ENCODE assay signal across 1 cellular context in genomic region chr12:103965590-103966407, GRCh38.
A peak's percentile ranks its signal among the peaks of the same experiment; 100 is the strongest.
TF ChIP-seq lines count a peak whose summit lies in the region.

Gene TDG, plus strand, starts transcription at chr12:103965872. Its CDS starts 166 bp downstream, at chr12:103966038.

TF ChIP-seq in H1, 55 proteins besides CTCF, POLR2A, EP300 and RAD21 (continued from another document):
- TF ChIP-seq FOSL1 (IDR thresholded peaks at IDR 0.05; ENCODE audit: insufficient read depth, low read depth, low read length) (no peak), SP1 (IDR thresholded peaks at IDR 0.05; ENCODE audit: low read depth, low read length) (peak; percentile 33; the same call in 1 of the 2 replicates), SAP30 (IDR thresholded peaks at IDR 0.05; ENCODE audit: insufficient read depth, insufficient replicate concordance, low read length) (no peak), SIX5 (IDR thresholded peaks at IDR 0.05; ENCODE audit: low read depth, low read length) (no peak), NRF1 (IDR thresholded peaks at IDR 0.05; ENCODE audit: low read depth, low read length) (peak; percentile 76), CREB1 (IDR thresholded peaks at IDR 0.05) (peak; percentile 54), PHF8 (conservative IDR thresholded peaks at IDR 0.05; ENCODE audit: low read depth, low read length) (peak; percentile 99), RXRA (IDR thresholded peaks at IDR 0.05; ENCODE audit: insufficient read depth, low read depth, low read length) (no peak), RBBP5 (IDR thresholded peaks at IDR 0.05; ENCODE audit: borderline replicate concordance, low read depth, low read length) (peak; percentile 83; the same call in 1 of the 2 replicates), ATF2 (IDR thresholded peaks at IDR 0.05; ENCODE audit: low read length) (0 out of 2 replicates have a peak, but pooled peaks have one; percentile 27), ASH2L (IDR thresholded peaks at IDR 0.05; ENCODE audit: low read length) (peak; percentile 97), CBX5 (IDR thresholded peaks at IDR 0.05; ENCODE audit: low read depth, low read length) (no peak), CHD2 (IDR thresholded peaks at IDR 0.05; ENCODE audit: low read length) (peak; percentile 32; the same call in 1 of the 2 replicates), BRCA1 (IDR thresholded peaks at IDR 0.05; ENCODE audit: low read depth, low read length) (no peak), USF2 (IDR thresholded peaks at IDR 0.05; ENCODE audit: low read length) (peak; percentile 98), HDAC2 (IDR thresholded peaks at IDR 0.05; ENCODE audit: borderline replicate concordance in 1 of 2, low read depth in 2 of 2, low read length in 2 of 2) (0 out of 4 replicates have a peak, but pooled peaks of 1 of the 2 experiments have one; percentile 8), KDM5A (IDR thresholded peaks at IDR 0.05; ENCODE audit: low read length) (peak; percentile 61; the same call in 1 of the 2 replicates), GTF2F1 (IDR thresholded peaks at IDR 0.05; ENCODE audit: borderline replicate concordance, low read depth, low read length) (0 out of 2 replicates have a peak, but pooled peaks have one; percentile 17), RFX5 (IDR thresholded peaks at IDR 0.05; ENCODE audit: borderline replicate concordance, low read depth, low read length) (no peak), NANOG (IDR thresholded peaks at IDR 0.05; ENCODE audit: insufficient read depth, low read depth, low read length, poor library complexity, severe bottlenecking) (no peak), EGR1 (IDR thresholded peaks at IDR 0.05; ENCODE audit: borderline replicate concordance, low read depth, low read length) (peak; percentile 16; the same call in 1 of the 2 replicates), POU5F1 (IDR thresholded peaks at IDR 0.05; ENCODE audit: low read depth, low read length) (no peak), CEBPB (IDR thresholded peaks at IDR 0.05; ENCODE audit: low read depth, low read length) (no peak), CHD1 (IDR thresholded peaks at IDR 0.05; ENCODE audit: low read depth, low read length) (no peak), GABPA (IDR thresholded peaks at IDR 0.05; ENCODE audit: borderline replicate concordance, insufficient read depth, low read length) (peak; percentile 90), CTBP2 (IDR thresholded peaks at IDR 0.05; ENCODE audit: borderline replicate concordance, insufficient read depth, insufficient read length, low read length) (no peak), ZNF274 (IDR thresholded peaks at IDR 0.05; ENCODE audit: borderline replicate concordance, extremely low read depth, low read length) (no peak), ATF3 (IDR thresholded peaks at IDR 0.05; ENCODE audit: insufficient read depth, low read depth, low read length) (peak; percentile 87), CHD7 (IDR thresholded peaks at IDR 0.05; ENCODE audit: insufficient replicate concordance, low read length) (no peak), JUN (IDR thresholded peaks at IDR 0.05; ENCODE audit: low read depth, low read length) (no peak), TBP (IDR thresholded peaks at IDR 0.05; ENCODE audit: low read depth, low read length) (peak; percentile 92), SP2 (IDR thresholded peaks at IDR 0.05; ENCODE audit: low read length) (peak; percentile 22; the same call in 1 of the 2 replicates), SRF (IDR thresholded peaks at IDR 0.05; ENCODE audit: low read depth, low read length) (no peak), TCF12 (IDR thresholded peaks at IDR 0.05; ENCODE audit: low read depth, low read length) (no peak), YY1 (IDR thresholded peaks at IDR 0.05; ENCODE audit: low read depth, low read length) (no peak), TAF7 (optimal IDR thresholded peaks at IDR 0.05; ENCODE audit: borderline replicate concordance, low read depth, low read length) (peak; percentile 77), SIN3A (conservative IDR thresholded peaks at IDR 0.05 in 1 of 2, IDR thresholded peaks at IDR 0.05 in 1 of 2; ENCODE audit: low read depth in 1 of 2, low read length in 2 of 2) (peak; percentile 8 to 54; a peak in 1 of 4 replicates), TEAD4 (IDR thresholded peaks at IDR 0.05; ENCODE audit: low read depth, low read length) (no peak), HDAC6 (IDR thresholded peaks at IDR 0.05; ENCODE audit: low read depth, low read length) (no peak), BCL11A (IDR thresholded peaks at IDR 0.05; ENCODE audit: low read depth in 2 of 2, low read length in 2 of 2) (no peak), TAF1 (IDR thresholded peaks at IDR 0.05; ENCODE audit: low read depth, low read length) (peak; percentile 97), KDM1A (IDR thresholded peaks at IDR 0.05; ENCODE audit: borderline replicate concordance, low read length) (no peak), JUND (IDR thresholded peaks at IDR 0.05; ENCODE audit: low read length) (no peak), SP4 (IDR thresholded peaks at IDR 0.05; ENCODE audit: low read length) (0 out of 2 replicates have a peak, but pooled peaks have one; percentile 49), MAX (IDR thresholded peaks at IDR 0.05) (peak; percentile 84), SIRT6 (IDR thresholded peaks at IDR 0.05; ENCODE audit: low read length) (no peak), E2F6 (IDR thresholded peaks at IDR 0.05) (peak; percentile 30), RNF2 (IDR thresholded peaks at IDR 0.05; ENCODE audit: borderline replicate concordance, low read depth, low read length, missing control alignments, poor library complexity, severe bottlenecking) (no peak), BACH1 (IDR thresholded peaks at IDR 0.05; ENCODE audit: low read length) (peak; percentile 55; the same call in 1 of the 2 replicates), SUZ12 (IDR thresholded peaks at IDR 0.05; ENCODE audit: low read length) (no peak), KDM4A (IDR thresholded peaks at IDR 0.05; ENCODE audit: low read depth, low read length, severe bottlenecking) (peak; percentile 57), POLR2AphosphoS5 (IDR thresholded peaks at IDR 0.05; ENCODE audit: low read depth, low read length) (peak; percentile 98)
